29 cellular contexts compared by ENCODE assay signal in genomic region chr4:134393592-134393991, GRCh38.
"Had no signal": no experiment of that assay in that cellular context is flagged by ENCODE, and none has a peak within 500 bp of the region (broad histone marks: within the 10 kb centered on the region; RNA-seq: fewer than 3 reads in every experiment).

No MANE protein-coding gene starts in this region.

- ATAC-seq: heart right ventricle; left cardiac atrium; left lobe of liver; left ventricle myocardium superior; lower lobe of right lung; mucosa of descending colon; naive thymus-derived CD4-positive, alpha-beta T cell; natural killer cell treated with Interleukin-12 subunit alpha and Interleukin-12 subunit beta and Interleukin-15 and Interleukin-18, amount 100 ng/mL, for 72 hours; right lobe of liver; stimulated activated naive B cell treated with anti-CD40 and anti-IgM and Interleukin-4, amounts not matched to agents 10 μg/mL and 1 μg/mL and 100 μg/mL, for 72 hours; stimulated activated naive CD8-positive, alpha-beta T cell treated with anti-CD3 and anti-CD28 coated beads, Interleukin-15, Interleukin-2, amounts not matched to agents 100 U/mL and 50 U/mL, for 24 hours; upper lobe of right lung had no signal

- H3K27me3 ChIP-seq: heart right ventricle, hepatocyte, neutrophil, right atrium auricular region, right lobe of liver, stomach, testis, thyroid gland, transverse colon, upper lobe of right lung had no signal

- H3K4me3 ChIP-seq: heart right ventricle, hepatocyte, lower lobe of right lung, mucosa of descending colon, right atrium auricular region, right lobe of liver, smooth muscle cell, stomach, testis, thyroid gland, transverse colon, upper lobe of right lung had no signal

- H3K9me3 ChIP-seq: lower lobe of right lung, mucosa of descending colon, neutrophil, testis, thyroid gland, transverse colon had no signal

- DNase-seq: heart right ventricle; kidney glomerular epithelial cell; left cardiac atrium; left ventricle myocardium superior; lower lobe of right lung; mammary epithelial cell; mesenchymal stem cell; mucosa of descending colon; naive thymus-derived CD4-positive, alpha-beta T cell; occipital lobe; right lobe of liver; stimulated activated CD4-positive, alpha-beta T cell treated with anti-CD3 and anti-CD28 coated beads, Interleukin-1b, Interleukin-23, amount 100 ng/mL, for 48 hours; stimulated activated CD4-positive, alpha-beta T cell treated with anti-CD3 and anti-CD28 coated beads, Interleukin-2, amount 100 ng/mL, for 48 hours; stimulated activated naive B cell treated with anti-CD40 and anti-IgM and Interleukin-4, amounts not matched to agents 10 μg/mL and 1 μg/mL and 100 μg/mL, for 72 hours; stimulated activated naive CD8-positive, alpha-beta T cell treated with anti-CD3 and anti-CD28 coated beads, Interleukin-15, Interleukin-2, amounts not matched to agents 100 U/mL and 50 U/mL, for 24 hours; stomach; testis; thyroid gland; transverse colon; upper lobe of right lung had no signal

- H3K9ac ChIP-seq: parathyroid adenoma had no signal

- H3K4me1 Mint-ChIP-seq: naive thymus-derived CD4-positive, alpha-beta T cell; stimulated activated naive B cell treated with anti-CD40 and anti-IgM and Interleukin-4, amounts not matched to agents 10 μg/mL and 1 μg/mL and 100 μg/mL, for 72 hours had no signal

- H3K27ac Mint-ChIP-seq: mesothelial cell of epicardium; naive thymus-derived CD4-positive, alpha-beta T cell; natural killer cell treated with Interleukin-12 subunit alpha and Interleukin-12 subunit beta and Interleukin-15 and Interleukin-18, amount 100 ng/mL, for 72 hours; progenitor cell of endocrine pancreas; stimulated activated naive B cell treated with anti-CD40 and anti-IgM and Interleukin-4, amounts not matched to agents 10 μg/mL and 1 μg/mL and 100 μg/mL, for 72 hours had no signal

- H3K36me3 Mint-ChIP-seq: naive thymus-derived CD4-positive, alpha-beta T cell; stimulated activated naive B cell treated with anti-CD40 and anti-IgM and Interleukin-4, amounts not matched to agents 10 μg/mL and 1 μg/mL and 100 μg/mL, for 72 hours had no signal

- H3K36me3 ChIP-seq: heart right ventricle, lower lobe of right lung, neutrophil, right atrium auricular region, right lobe of liver, stomach, thyroid gland, transverse colon, upper lobe of right lung had no signal

- H3K27me3 Mint-ChIP-seq: naive thymus-derived CD4-positive, alpha-beta T cell; natural killer cell treated with Interleukin-12 subunit alpha and Interleukin-12 subunit beta and Interleukin-15 and Interleukin-18, amount 100 ng/mL, for 72 hours; progenitor cell of endocrine pancreas; stimulated activated naive B cell treated with anti-CD40 and anti-IgM and Interleukin-4, amounts not matched to agents 10 μg/mL and 1 μg/mL and 100 μg/mL, for 72 hours had no signal

- H3K79me2 ChIP-seq: hepatocyte, parathyroid adenoma had no signal

- H3K27ac ChIP-seq: heart right ventricle, hepatocyte, lower lobe of right lung, neutrophil, parathyroid adenoma, right atrium auricular region, right lobe of liver, stomach, testis, thyroid gland, transverse colon, upper lobe of right lung had no signal

- H2AFZ ChIP-seq: hepatocyte, parathyroid adenoma had no signal

- H3K4me2 ChIP-seq: hepatocyte, smooth muscle cell had no signal

- H3K4me1 ChIP-seq: heart right ventricle, lower lobe of right lung, parathyroid adenoma, right atrium auricular region, right lobe of liver, stomach, testis, transverse colon, upper lobe of right lung had no signal

- H3K4me3 Mint-ChIP-seq: mesothelial cell of epicardium; naive thymus-derived CD4-positive, alpha-beta T cell; natural killer cell treated with Interleukin-12 subunit alpha and Interleukin-12 subunit beta and Interleukin-15 and Interleukin-18, amount 100 ng/mL, for 72 hours; stimulated activated naive B cell treated with anti-CD40 and anti-IgM and Interleukin-4, amounts not matched to agents 10 μg/mL and 1 μg/mL and 100 μg/mL, for 72 hours had no signal
